Comparison of ENCODE assay signal across 3 cellular contexts in genomic region chr19:1472227-1473055, GRCh38.
TF ChIP-seq lines count a peak whose summit lies in the region.

No MANE protein-coding gene starts in this region.

TF ChIP-seq in SK-N-SH, 30 proteins besides CTCF, POLR2A, EP300 and RAD21 (continued from another document):
- TF ChIP-seq REST (IDR thresholded peaks at IDR 0.05; ENCODE audit: low read depth, low read length) = no peak
- no peak for TF ChIP-seq NFIC (IDR thresholded peaks at IDR 0.05; ENCODE audit: borderline replicate concordance)

TF ChIP-seq in SK-N-SH treated with all-trans-retinoic acid at 6 μM for 48 hours, 23 proteins besides CTCF, POLR2A, EP300 and RAD21:
- TF ChIP-seq POU6F1 (CRISPR knock-in tag; IDR thresholded peaks at IDR 0.05; ENCODE audit: borderline replicate concordance, low read depth) (no peak), PPARA (CRISPR knock-in tag; IDR thresholded peaks at IDR 0.05; ENCODE audit: borderline replicate concordance) (no peak), GLIS3 (CRISPR knock-in tag; IDR thresholded peaks at IDR 0.05) (no peak), TOX (CRISPR knock-in tag; IDR thresholded peaks at IDR 0.05; ENCODE audit: borderline replicate concordance) (no peak), ZNF8 (CRISPR knock-in tag; IDR thresholded peaks at IDR 0.05) (no peak), PATZ1 (CRISPR knock-in tag; IDR thresholded peaks at IDR 0.05; ENCODE audit: borderline replicate concordance) (no peak), ZNF565 (CRISPR knock-in tag; conservative IDR thresholded peaks at IDR 0.05; ENCODE audit: low read depth) (no peak)
TF ChIP-seq in SK-N-SH treated with all-trans-retinoic acid at 6 μM for 48 hours: peak in this region for 0.

TF ChIP-seq in neural cell, 6 proteins besides CTCF, POLR2A, EP300 and RAD21 (continued from another document):
- TF ChIP-seq REST (IDR thresholded peaks at IDR 0.05; ENCODE audit: borderline replicate concordance) = no peak
TF ChIP-seq in neural cell: peak in this region for 1.
